14 cellular contexts compared by ENCODE assay signal in the genomic region with DNA sequence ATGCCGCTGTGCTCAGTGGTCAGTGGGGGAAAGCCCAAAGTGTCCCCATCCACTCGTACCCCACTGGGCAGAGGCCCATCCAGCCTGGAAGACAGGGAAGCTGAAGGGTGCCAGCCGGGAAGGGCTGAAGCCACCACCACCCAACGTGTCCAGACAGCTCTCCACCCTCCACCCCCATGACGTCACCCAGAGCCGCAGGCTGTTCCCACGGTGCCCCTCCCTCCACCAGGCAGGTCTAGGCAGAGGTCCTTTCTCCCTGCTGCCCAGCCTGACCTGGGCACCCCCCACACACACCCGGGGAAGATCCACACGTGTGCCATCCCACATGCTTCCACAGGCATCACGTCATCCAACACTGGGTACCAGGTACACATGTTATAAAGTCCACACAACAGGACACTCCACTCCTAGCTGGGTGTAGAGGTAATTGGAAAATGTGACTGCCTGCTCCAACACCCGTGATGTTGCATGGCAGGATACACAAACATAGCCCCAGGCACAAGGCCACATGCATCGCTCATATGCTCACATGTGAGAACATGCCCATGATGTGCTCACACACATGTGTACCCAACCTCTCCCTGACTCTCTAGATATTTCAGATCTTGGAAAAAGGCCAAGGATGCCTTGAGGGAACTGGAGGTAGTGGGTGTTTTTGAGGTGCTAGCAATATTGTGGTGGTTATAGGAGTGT. TPM values are rescaled to one million over a fixed set of nuclear protein-coding genes. Genes with fewer than 3 reads are reported as not detected.
DNase-seq lines count a peak whose midpoint lies in the region; ATAC-seq and TF ChIP-seq lines count a peak whose summit lies in the region.
"Had no signal": no experiment of that assay in that cellular context is flagged by ENCODE, and none has a peak within 500 bp of the region (broad histone marks: within the 10 kb centered on the region; RNA-seq: fewer than 3 reads in every experiment).

No MANE protein-coding gene starts in this region.

- WGBS in esophagus, 2 donors, result 51 to 65% methylated on average over 12 of the region's 12 CpGs

- H3K9me3 ChIP-seq in esophagus (ENCODE audit: control insufficient read depth in 2 of 2, insufficient read depth in 1 of 2, low read depth in 1 of 2, low read length in 1 of 2) (no peaks in the 10 kb centered on the region), vagina (no peaks in the 10 kb centered on the region)
- H3K9me3 ChIP-seq: esophagus muscularis mucosa, pancreas had no signal

- H3K27ac ChIP-seq in esophagus (ENCODE audit: low read depth in 2 of 2, low read length in 1 of 2) (peak overlapping the region; percentile 83 to 95), vagina (peak overlapping the region; percentile 49)
- H3K27ac ChIP-seq: esophagus muscularis mucosa, pancreas had no signal

- H3K4me3 ChIP-seq in esophagus (ENCODE audit: low read depth in 1 of 2, low read length in 2 of 2), result peak overlapping the region in 1 of 2 donors; percentile 12
- no peak overlapping the region for H3K4me3 ChIP-seq in vagina
- H3K4me3 ChIP-seq: esophagus muscularis mucosa, pancreas had no signal

- peak overlapping the region; percentile 55 to 71 for H3K27ac Mint-ChIP-seq in activated naive CD4-positive, alpha-beta T cell treated with anti-CD3 and anti-CD28 coated beads, Interleukin-2, amount 50 U/mL, for 72 hours
- H3K27ac Mint-ChIP-seq: memory B cell had no signal

- no peak for ATAC-seq in activated naive CD4-positive, alpha-beta T cell treated with anti-CD3 and anti-CD28 coated beads, Interleukin-2, amount 50 U/mL, for 72 hours

- no peak for TF ChIP-seq CTCF in vagina (IDR thresholded peaks at IDR 0.05)

- intact Hi-C loops in vagina (cut with DNase I), result no loop called here

- no peaks in the 10 kb centered on the region for H3K9me3 Mint-ChIP-seq in activated naive CD4-positive, alpha-beta T cell treated with anti-CD3 and anti-CD28 coated beads, Interleukin-2, amount 50 U/mL, for 72 hours
- H3K9me3 Mint-ChIP-seq: memory B cell had no signal

- TF ChIP-seq POLR2A in vagina (IDR thresholded peaks at IDR 0.05), result no peak

- H3K4me1 ChIP-seq in esophagus (ENCODE audit: control insufficient read depth in 2 of 2, insufficient read depth in 2 of 2, low read length in 1 of 2), result peaks cover 14 to 37% of the 10 kb centered on the region in 2 donors
- H3K4me1 ChIP-seq in vagina, result peaks cover 5% of the 10 kb centered on the region
- H3K4me1 ChIP-seq: esophagus muscularis mucosa, pancreas had no signal

- H3K36me3 Mint-ChIP-seq in activated naive CD4-positive, alpha-beta T cell treated with anti-CD3 and anti-CD28 coated beads, Interleukin-2, amount 50 U/mL, for 72 hours, result no peaks in the 10 kb centered on the region
- H3K36me3 Mint-ChIP-seq: activated naive CD8-positive, alpha-beta T cell treated with anti-CD3 and anti-CD28 coated beads for 36 hours; memory B cell had no signal

- no peaks in the 10 kb centered on the region for H3K27me3 ChIP-seq in esophagus (ENCODE audit: control insufficient read depth in 1 of 2, insufficient read depth in 2 of 2, low read length in 2 of 2)
- no peaks in the 10 kb centered on the region for H3K27me3 ChIP-seq in vagina
- H3K27me3 ChIP-seq: pancreas had no signal

- H3K36me3 ChIP-seq in esophagus (ENCODE audit: control insufficient read depth in 2 of 2, insufficient read depth in 2 of 2, low read length in 1 of 2) (peaks cover 0 to 42% of the 10 kb centered on the region in 2 donors), vagina (no peaks in the 10 kb centered on the region)
- H3K36me3 ChIP-seq: esophagus muscularis mucosa, pancreas had no signal

- DNase-seq in activated naive CD4-positive, alpha-beta T cell treated with anti-CD3 and anti-CD28 coated beads, Interleukin-2, amount 50 U/mL, for 72 hours (ENCODE audit: low spot score in 2 of 2), result no peak
- no peak for DNase-seq in activated naive CD4-positive, alpha-beta T cell (lab: John Stamatoyannopoulos, UW)
- DNase-seq in vagina (ENCODE audit: extremely low spot score in 2 of 2) (no peak), NCI-H1048 (lab: John Stamatoyannopoulos, UW) (no peak)
- DNase-seq in stimulated activated naive CD4-positive, alpha-beta T cell treated with Interleukin-2 at 50 U/mL for 16 hours (lab: John Stamatoyannopoulos, UW), result no peak
- DNase-seq: activated naive CD8-positive, alpha-beta T cell treated with anti-CD3 and anti-CD28 coated beads for 36 hours; DMS153; Kasumi-1; NCI-H446 treated with DMSO at 0.1 percent for 48 hours; pancreas; Right ventricle myocardium superior had no signal

RNA-seq across cellular contexts. Expression of gene ARHGAP30, which starts 5.1 kb away (rescaled TPM):
- total RNA-seq in activated naive CD4-positive, alpha-beta T cell treated with anti-CD3 and anti-CD28 coated beads, Interleukin-2, amount 50 U/mL, for 72 hours, result 100 to 1,000 TPM; 116 to 180 TPM
- 1 to 10 TPM; 7.9 to 9.5 TPM for polyA plus RNA-seq in esophagus
- total RNA-seq in vagina, result 14.5 TPM

RNA-seq across cellular contexts. Expression of gene NECTIN4, which starts 14.5 kb away (rescaled TPM):
- total RNA-seq in activated naive CD4-positive, alpha-beta T cell treated with anti-CD3 and anti-CD28 coated beads, Interleukin-2, amount 50 U/mL, for 72 hours, result under 1 TPM in 1 of 2 donors, not detected in 1; 0.16 TPM
- polyA plus RNA-seq in esophagus, result 10 to 100 TPM; 44.9 to 80.5 TPM
- 42.7 TPM for total RNA-seq in vagina
- total RNA-seq: esophagus muscularis mucosa, Right ventricle myocardium superior had no signal

RNA-seq across cellular contexts. Expression of gene KLHDC9, which starts 23.3 kb away (rescaled TPM):
- 1 to 10 TPM in 1 of 2 donors, not detected in 1; 2.2 TPM for total RNA-seq in activated naive CD4-positive, alpha-beta T cell treated with anti-CD3 and anti-CD28 coated beads, Interleukin-2, amount 50 U/mL, for 72 hours
- polyA plus RNA-seq in esophagus, result 1 to 10 TPM; 1.8 to 2.5 TPM
- total RNA-seq in vagina, result 9.3 TPM

RNA-seq across cellular contexts. Expression of gene USF1, which starts 29.0 kb away (rescaled TPM):
- 10 to 100 TPM; 50.8 to 90.6 TPM for total RNA-seq in activated naive CD4-positive, alpha-beta T cell treated with anti-CD3 and anti-CD28 coated beads, Interleukin-2, amount 50 U/mL, for 72 hours
- polyA plus RNA-seq in esophagus, result 10 to 100 TPM; 37.6 to 50.1 TPM
- 39.0 TPM for total RNA-seq in vagina

RNA-seq across cellular contexts. Expression of gene TSTD1, which starts 36.1 kb away (rescaled TPM):
- total RNA-seq in activated naive CD4-positive, alpha-beta T cell treated with anti-CD3 and anti-CD28 coated beads, Interleukin-2, amount 50 U/mL, for 72 hours, result 10 to 100 TPM; 59.3 to 66.8 TPM
- 100 to 1,000 TPM in 1 of 2 donors, 10 to 100 TPM in 1; 92.4 to 117 TPM for polyA plus RNA-seq in esophagus
- total RNA-seq in vagina, result 44.7 TPM

Comparison
In these comparisons a context has a peak if more than half of its experiments do, and no peak if none do; other contexts are left out.
1. RNA of gene NECTIN4, which starts 14.5 kb away (total RNA-seq): 42.7 TPM in vagina (single experiment); 0.16 TPM in activated naive CD4-positive, alpha-beta T cell treated with anti-CD3 and anti-CD28 coated beads, Interleukin-2, amount 50 U/mL, for 72 hours; every median in the first group is over 10 times any median in the second.